Comparison of ENCODE assay signal across 14 cellular contexts in the genomic region with DNA sequence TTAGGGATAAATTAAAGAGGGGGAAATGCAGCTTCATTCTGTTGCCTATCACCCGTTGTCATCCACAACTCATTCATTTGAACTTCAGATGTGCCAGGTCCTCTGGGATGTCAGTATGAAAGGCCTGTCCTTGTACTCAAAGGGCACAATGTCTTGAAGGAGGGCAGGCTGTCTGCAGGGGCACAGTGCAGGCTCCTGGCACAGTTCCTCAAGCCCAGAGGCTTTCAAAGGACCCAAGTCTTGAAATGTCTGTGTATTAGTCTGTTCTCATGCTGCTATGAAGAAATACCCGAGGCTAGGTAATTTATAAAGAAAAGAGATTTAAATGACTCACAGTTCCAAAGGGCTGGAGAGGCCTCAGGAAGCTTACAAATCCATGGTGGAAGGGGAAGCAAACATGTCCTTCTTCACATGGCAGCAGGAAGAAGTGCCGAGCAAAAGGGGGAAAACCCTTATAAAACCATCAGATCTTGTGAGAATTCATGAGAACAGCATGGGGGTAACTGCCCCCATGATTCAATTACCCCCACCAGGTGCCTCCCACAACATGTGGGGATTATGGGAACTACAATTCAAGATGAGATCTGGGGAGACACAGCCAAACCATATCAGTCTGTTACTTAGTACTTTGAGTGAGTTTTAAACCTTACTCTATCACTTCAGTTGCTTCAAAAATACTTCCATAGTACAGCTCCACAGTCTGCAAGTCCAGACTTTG. TPM values are rescaled to one million over a fixed set of nuclear protein-coding genes. Genes with fewer than 3 reads are reported as not detected.
DNase-seq lines count a peak whose midpoint lies in the region; ATAC-seq, FAIRE-seq and TF ChIP-seq lines count a peak whose summit lies in the region.
"Had no signal": no experiment of that assay in that cellular context is flagged by ENCODE, and none has a peak within 500 bp of the region (broad histone marks: within the 10 kb centered on the region; RNA-seq: fewer than 3 reads in every experiment).

No MANE protein-coding gene starts in this region.

- H3K4me1 ChIP-seq in endothelial cell of umbilical vein (ENCODE audit: control insufficient read depth, extremely low read depth, insufficient read depth, low read length) (peaks cover 32% of the 10 kb centered on the region), HepG2 (ENCODE audit: insufficient read depth, low read length) (peaks cover 43% of the 10 kb centered on the region)

- H3K4me3 Mint-ChIP-seq in activated CD4-positive, alpha-beta memory T cell treated with anti-CD3 and anti-CD28 coated beads for 36 hours, result no peak overlapping the region
- no peak overlapping the region for H3K4me3 Mint-ChIP-seq in activated CD4-positive, alpha-beta memory T cell treated with anti-CD3 and anti-CD28 coated beads, Interleukin-2, amount 10 ng/mL, durations not matched to agents 7 days and 5 days

- BruUV-seq in endothelial cell of umbilical vein (replicated peaks; lab: Mats Ljungman, UMichigan) (no TSS peak), HepG2 (replicated peaks; lab: Mats Ljungman, UMichigan) (no TSS peak)

- intact Hi-C loops in activated CD4-positive, alpha-beta memory T cell treated with anti-CD3 and anti-CD28 coated beads for 36 hours (cut with micrococcal nuclease), result loop anchor here (5.0 kb wide), 1 partner anchor 40 kb away; no protein-coding TSS in a partner anchor
- intact Hi-C loops in endothelial cell of umbilical vein (cut with micrococcal nuclease) (no loop called here), HepG2 (cut with micrococcal nuclease; ENCODE audit: unreplicated experiment) (no loop called here)

- H3K27ac Mint-ChIP-seq in activated CD4-positive, alpha-beta memory T cell treated with anti-CD3 and anti-CD28 coated beads for 36 hours, result peak overlapping the region; percentile 45
- no peak overlapping the region for H3K27ac Mint-ChIP-seq in activated CD4-positive, alpha-beta memory T cell treated with anti-CD3 and anti-CD28 coated beads, Interleukin-2, amount 10 ng/mL, durations not matched to agents 7 days and 5 days

- TF ChIP-seq EP300 in HepG2 (IDR thresholded peaks at IDR 0.05; ENCODE audit: low read depth in 2 of 2, low read length in 2 of 2) (no peak), HepG2 (CRISPR knock-in tag; IDR thresholded peaks at IDR 0.05; ENCODE audit: borderline replicate concordance) (no peak)

- no peaks in the 10 kb centered on the region for H3K9me3 ChIP-seq in endothelial cell of umbilical vein (replicated peaks; ENCODE audit: control insufficient read depth, insufficient read depth, low read length)
- H3K9me3 ChIP-seq in HepG2 (ENCODE audit: low read length), result no peaks in the 10 kb centered on the region
- H3K9me3 ChIP-seq: ovary, suprapubic skin had no signal

- TF ChIP-seq RAD21 in HepG2 (CRISPR knock-in tag; IDR thresholded peaks at IDR 0.05), result no peak

- no peaks in the 10 kb centered on the region for H3K9me1 ChIP-seq in endothelial cell of umbilical vein (replicated peaks; ENCODE audit: control insufficient read depth, extremely low read depth, insufficient read depth, low read length)

- H3K36me3 Mint-ChIP-seq in activated CD4-positive, alpha-beta memory T cell treated with anti-CD3 and anti-CD28 coated beads for 36 hours, result peaks cover 55% of the 10 kb centered on the region
- peaks cover 54% of the 10 kb centered on the region for H3K36me3 Mint-ChIP-seq in activated CD4-positive, alpha-beta memory T cell treated with anti-CD3 and anti-CD28 coated beads, Interleukin-2, amount 10 ng/mL, durations not matched to agents 7 days and 5 days (ENCODE audit: low read depth)

- H3K9ac ChIP-seq in endothelial cell of umbilical vein (replicated peaks; ENCODE audit: extremely low read depth, insufficient read depth, low read length) (no peak overlapping the region), HepG2 (ENCODE audit: insufficient read depth, low read depth, low read length) (no peak overlapping the region)

- no peak overlapping the region for H3K4me2 ChIP-seq in endothelial cell of umbilical vein (ENCODE audit: insufficient read depth, low read length)
- no peak overlapping the region for H3K4me2 ChIP-seq in HepG2 (ENCODE audit: low read depth, low read length)

- dilution Hi-C loops in endothelial cell of umbilical vein (cut with MboI; ENCODE audit: extremely low pct_ligation_motif_present, low sequenced_read_pairs), result no loop called here

- H3K27ac ChIP-seq in endothelial cell of umbilical vein (ENCODE audit: insufficient read depth, low read depth, low read length) (peak overlapping the region; percentile 5), HepG2 (ENCODE audit: extremely low read length, insufficient read depth, low read length) (no peak overlapping the region)
- H3K27ac ChIP-seq: ovary, suprapubic skin had no signal

- POLR2A ChIA-PET in activated CD4-positive, alpha-beta memory T cell treated with anti-CD3 and anti-CD28 coated beads for 36 hours (lab: Charles Lee), result interaction anchor here (1.4 to 3.3 kb wide), 3 partner anchors 13 to 77 kb away, joined by 4 to 23 read pairs (median 5); no protein-coding TSS in a partner anchor
- POLR2A ChIA-PET in activated CD4-positive, alpha-beta memory T cell treated with anti-CD3 and anti-CD28 coated beads, Interleukin-2, amount 10 ng/mL, durations not matched to agents 7 days and 5 days (lab: Charles Lee), result interaction anchor here (1.3 to 1.8 kb wide), 4 partner anchors 11 to 65 kb away, joined by 3 to 4 read pairs (median 3); no protein-coding TSS in a partner anchor
- POLR2A ChIA-PET in endothelial cell of umbilical vein (lab: Charles Lee), result interaction anchor here (0.6 kb wide), 1 partner anchor 258 kb away, joined by 5 read pairs; no protein-coding TSS in a partner anchor
- POLR2A ChIA-PET in HepG2 (lab: Yijun Ruan, JAX), result no interaction called here

- peaks cover 96% of the 10 kb centered on the region for H3K79me2 ChIP-seq in endothelial cell of umbilical vein (ENCODE audit: control insufficient read depth, insufficient read depth, low read length)
- H3K79me2 ChIP-seq in HepG2 (ENCODE audit: insufficient read depth, low read length), result peaks cover 88% of the 10 kb centered on the region

- H3K4me3 ChIP-seq in endothelial cell of umbilical vein (replicated peaks in 1 of 3; ENCODE audit: insufficient read depth in 1 of 3, low read depth in 1 of 3, low read length in 3 of 3) (no peak overlapping the region), HepG2 (replicated peaks in 1 of 3; ENCODE audit: insufficient read depth in 1 of 3, low read depth in 2 of 3, low read length in 3 of 3) (no peak overlapping the region)
- H3K4me3 ChIP-seq: ovary, suprapubic skin had no signal

- peaks cover 34% of the 10 kb centered on the region for H3K9me3 Mint-ChIP-seq in activated CD4-positive, alpha-beta memory T cell treated with anti-CD3 and anti-CD28 coated beads for 36 hours
- peaks cover 23% of the 10 kb centered on the region for H3K9me3 Mint-ChIP-seq in activated CD4-positive, alpha-beta memory T cell treated with anti-CD3 and anti-CD28 coated beads, Interleukin-2, amount 10 ng/mL, durations not matched to agents 7 days and 5 days

- DNase-seq in activated CD4-positive, alpha-beta memory T cell treated with anti-CD3 and anti-CD28 coated beads for 36 hours, result no peak
- no peak for DNase-seq in activated CD4-positive, alpha-beta memory T cell treated with anti-CD3 and anti-CD28 coated beads, Interleukin-2, amount 10 ng/mL, durations not matched to agents 7 days and 5 days
- DNase-seq in RPMI7951 (ENCODE audit: low read depth), result peak; percentile 74
- DNase-seq in endothelial cell of umbilical vein (ENCODE audit: low read depth, low spot score), result no peak
- peak; percentile 82 for DNase-seq in renal cortical epithelial cell (ENCODE audit: low read depth)
- DNase-seq in retina, result no peak
- DNase-seq in HepG2 (ENCODE audit: low spot score), result no peak
- DNase-seq: central memory CD4-positive, alpha-beta T cell; left ventricle myocardium superior; NCI-H187 treated with DMSO at 0.1 percent for 48 hours; ovary had no signal

- no peaks in the 10 kb centered on the region for H3K27me3 Mint-ChIP-seq in activated CD4-positive, alpha-beta memory T cell treated with anti-CD3 and anti-CD28 coated beads for 36 hours
- H3K27me3 Mint-ChIP-seq in activated CD4-positive, alpha-beta memory T cell treated with anti-CD3 and anti-CD28 coated beads, Interleukin-2, amount 10 ng/mL, durations not matched to agents 7 days and 5 days, result no peaks in the 10 kb centered on the region

- CTCF ChIA-PET in activated CD4-positive, alpha-beta memory T cell treated with anti-CD3 and anti-CD28 coated beads for 36 hours (lab: Charles Lee), result interaction anchor here (1.0 to 6.8 kb wide), 4 partner anchors 14 to 76 kb away, joined by 3 to 39 read pairs (median 6); no protein-coding TSS in a partner anchor
- CTCF ChIA-PET in activated CD4-positive, alpha-beta memory T cell treated with anti-CD3 and anti-CD28 coated beads, Interleukin-2, amount 10 ng/mL, durations not matched to agents 7 days and 5 days (lab: Charles Lee), result no interaction called here
- CTCF ChIA-PET in endothelial cell of umbilical vein (lab: Charles Lee) (interaction anchor here (1.2 to 3.2 kb wide), 3 partner anchors 41 to 75 kb away, joined by 4 to 10 read pairs (median 5); no protein-coding TSS in a partner anchor), HepG2 (lab: Yijun Ruan, JAX; ENCODE audit: low intra/inter-chr PET ratio, low total read pairs) (no interaction called here)

- TF ChIP-seq POLR2A in endothelial cell of umbilical vein (IDR thresholded peaks at IDR 0.05; ENCODE audit: low read depth, low read length) (no peak), HepG2 (IDR thresholded peaks at IDR 0.05; ENCODE audit: insufficient read depth in 1 of 2, low read depth in 2 of 2, low read length in 2 of 2) (no peak)

- 89% methylated on average over 3 of the region's 3 CpGs for WGBS in HepG2 (ENCODE audit: low lambda C conversion rate)

- in situ Hi-C loops in HepG2 (cut with HindIII; ENCODE audit: extremely low pct_ligation_motif_present, low pct_unique_long_range_greater_than_20kb), result no loop called here

- FAIRE-seq in endothelial cell of umbilical vein (lab: Jason Lieb, UNC), result no peak
- no peak for FAIRE-seq in HepG2 (lab: Jason Lieb, UNC)
- FAIRE-seq: HTR-8/SVneo had no signal

- peaks cover 79% of the 10 kb centered on the region for H3K4me1 Mint-ChIP-seq in activated CD4-positive, alpha-beta memory T cell treated with anti-CD3 and anti-CD28 coated beads for 36 hours (ENCODE audit: low read depth)
- peaks cover 48% of the 10 kb centered on the region for H3K4me1 Mint-ChIP-seq in activated CD4-positive, alpha-beta memory T cell treated with anti-CD3 and anti-CD28 coated beads, Interleukin-2, amount 10 ng/mL, durations not matched to agents 7 days and 5 days

- H2AFZ ChIP-seq in endothelial cell of umbilical vein (ENCODE audit: low read depth, low read length) (no peak overlapping the region), HepG2 (ENCODE audit: low read length) (no peak overlapping the region)

- H3K36me3 ChIP-seq in endothelial cell of umbilical vein (ENCODE audit: control insufficient read depth in 2 of 2, extremely low read depth in 1 of 2, insufficient read depth in 2 of 2, low read length in 2 of 2) (no peaks in the 10 kb centered on the region), HepG2 (replicated peaks in 1 of 2; ENCODE audit: control insufficient read depth in 1 of 2, insufficient read depth in 2 of 2, low read length in 2 of 2) (no peaks in the 10 kb centered on the region)
- H3K36me3 ChIP-seq: ovary, suprapubic skin had no signal

- peaks cover 26% of the 10 kb centered on the region for H4K20me1 ChIP-seq in endothelial cell of umbilical vein (replicated peaks; ENCODE audit: control insufficient read depth, extremely low read depth, insufficient read depth, low read length)
- H4K20me1 ChIP-seq in HepG2 (ENCODE audit: insufficient read depth, low read length), result peaks cover 34% of the 10 kb centered on the region; the same call in 1 of the 2 replicates

- TF ChIP-seq CTCF in endothelial cell of umbilical vein (IDR thresholded peaks at IDR 0.05; ENCODE audit: extremely low read depth in 1 of 2, insufficient read depth in 1 of 2, low read depth in 1 of 2, low read length in 2 of 2), result no peak
- TF ChIP-seq CTCF in HepG2 (CRISPR knock-in tag; IDR thresholded peaks at IDR 0.05), result no peak

- no peaks in the 10 kb centered on the region for H3K27me3 ChIP-seq in endothelial cell of umbilical vein (ENCODE audit: control insufficient read depth in 2 of 2, insufficient read depth in 2 of 2, low read length in 2 of 2)
- no peaks in the 10 kb centered on the region for H3K27me3 ChIP-seq in HepG2 (ENCODE audit: control insufficient read depth in 1 of 2, insufficient read depth in 2 of 2, low read length in 2 of 2)
- H3K27me3 ChIP-seq: ovary, suprapubic skin had no signal

- no peak for ATAC-seq in GM21529 (IDR thresholded peaks at IDR 0.05; ENCODE audit: unreplicated experiment)
- no peak for ATAC-seq in HepG2

RNA-seq across cellular contexts. Expression of gene SNX9, which starts 9.4 kb away (rescaled TPM):
- total RNA-seq in activated CD4-positive, alpha-beta memory T cell treated with anti-CD3 and anti-CD28 coated beads for 36 hours, result 10 to 100 TPM; 59.3 to 59.7 TPM
- total RNA-seq in activated CD4-positive, alpha-beta memory T cell treated with anti-CD3 and anti-CD28 coated beads, Interleukin-2, amount 10 ng/mL, durations not matched to agents 7 days and 5 days, result 10 to 100 TPM; 39.8 to 40.1 TPM
- 31.9 and 36.8 TPM in 2 replicates for total RNA-seq in RPMI7951 (2014; rRNA removed; shearing (Covaris generic))
- total RNA-seq in endothelial cell of umbilical vein, result 51.4 and 54.5 TPM in 2 replicates
- polyA plus RNA-seq in endothelial cell of umbilical vein, result 22.7 and 27.5 TPM in 2 replicates
- 37.3 and 40.2 TPM in 2 replicates for polyA plus RNA-seq in endothelial cell of umbilical vein (2011; cell fraction: cytosol; rRNA removed)
- 54.5 and 56.3 TPM in 2 replicates for polyA plus RNA-seq in endothelial cell of umbilical vein (2011; cell fraction: nucleus; rRNA removed)
- polyA plus RNA-seq in endothelial cell of umbilical vein (2012), result 32.2 and 32.5 TPM in 2 replicates
- polyA minus RNA-seq in endothelial cell of umbilical vein, result 27.5 and 29.1 TPM in 2 replicates
- polyA minus RNA-seq in endothelial cell of umbilical vein (2011; cell fraction: cytosol; rRNA and poly(A)+ RNA removed), result 12.6 TPM
- polyA minus RNA-seq in endothelial cell of umbilical vein (2011; cell fraction: nucleus; rRNA and poly(A)+ RNA removed), result 25.7 and 25.8 TPM in 2 replicates
- total RNA-seq in renal cortical epithelial cell, result 45.7 and 56.8 TPM in 2 replicates
- total RNA-seq in HepG2 (2016; rRNA removed; fragmentation: Illumina TruSeq; extraction: Trizol), result 21.9 and 27.7 TPM in 2 replicates
- 3.3 and 3.5 TPM in 2 replicates for total RNA-seq in HepG2 (2016; cell fraction: cytosol; rRNA removed; fragmentation: Illumina TruSeq; extraction: Trizol; ENCODE audit: low read depth)
- total RNA-seq in HepG2 (2016; cell fraction: insoluble cytoplasmic fraction; rRNA removed; fragmentation: Illumina TruSeq; extraction: Trizol), result 20.6 and 26.2 TPM in 2 replicates
- 11.1 and 12.4 TPM in 2 replicates for total RNA-seq in HepG2 (2016; cell fraction: membrane; rRNA removed; fragmentation: Illumina TruSeq; extraction: Trizol)
- 15.6 and 15.7 TPM in 2 replicates for total RNA-seq in HepG2 (2016; cell fraction: nucleus; rRNA removed; fragmentation: Illumina TruSeq; extraction: Trizol)
- 35.2 and 36.0 TPM in 2 replicates for polyA plus RNA-seq in HepG2 (2011; rRNA removed)
- 25.8 and 32.1 TPM in 2 replicates for polyA plus RNA-seq in HepG2 (2011; cell fraction: cytosol; rRNA removed)
- polyA plus RNA-seq in HepG2 (2011; cell fraction: nucleus; rRNA removed), result 24.9 and 25.2 TPM in 2 replicates
- polyA plus RNA-seq in HepG2 (2012), result 29.4 and 32.2 TPM in 2 replicates
- 2.4 and 2.5 TPM in 2 replicates for polyA plus RNA-seq in HepG2 (2016; cell fraction: cytosol; fragmentation: Illumina TruSeq; extraction: Trizol; ENCODE audit: low read depth)
- 27.0 and 29.7 TPM in 2 replicates for polyA plus RNA-seq in HepG2 (2016; cell fraction: insoluble cytoplasmic fraction; fragmentation: Illumina TruSeq; extraction: Trizol; ENCODE audit: low read depth)
- 6.8 and 7.3 TPM in 2 replicates for polyA plus RNA-seq in HepG2 (2016; cell fraction: membrane; fragmentation: Illumina TruSeq; extraction: Trizol; ENCODE audit: low read depth)
- 20.8 and 21.2 TPM in 2 replicates for polyA plus RNA-seq in HepG2 (2016; cell fraction: nucleus; fragmentation: Illumina TruSeq; extraction: Trizol; ENCODE audit: insufficient read depth, low read depth)
- polyA minus RNA-seq in HepG2 (2011; rRNA and poly(A)+ RNA removed; ENCODE audit: low replicate concordance), result 17.0 and 19.8 TPM in 2 replicates
- 22.7 and 25.5 TPM in 2 replicates for polyA minus RNA-seq in HepG2 (2011; cell fraction: cytosol; rRNA and poly(A)+ RNA removed)
- 26.1 and 28.5 TPM in 2 replicates for polyA minus RNA-seq in HepG2 (2011; cell fraction: nucleus; rRNA and poly(A)+ RNA removed)

Comparison
In these comparisons a context has a peak if more than half of its experiments do, and no peak if none do; other contexts are left out.
1. CTCF ChIA-PET loops: an anchor here in activated CD4-positive, alpha-beta memory T cell treated with anti-CD3 and anti-CD28 coated beads for 36 hours (1.0 to 6.8 kb wide) and endothelial cell of umbilical vein (1.2 to 3.2 kb wide); none called in activated CD4-positive, alpha-beta memory T cell treated with anti-CD3 and anti-CD28 coated beads, Interleukin-2, amount 10 ng/mL, durations not matched to agents 7 days and 5 days and HepG2.
2. DNase-seq: peak in RPMI7951 (single experiment) and renal cortical epithelial cell (single experiment); none in activated CD4-positive, alpha-beta memory T cell treated with anti-CD3 and anti-CD28 coated beads for 36 hours (single experiment), activated CD4-positive, alpha-beta memory T cell treated with anti-CD3 and anti-CD28 coated beads, Interleukin-2, amount 10 ng/mL, durations not matched to agents 7 days and 5 days (single experiment), endothelial cell of umbilical vein (single experiment), retina (single experiment) and HepG2 (single experiment).